8 cellular contexts compared by ENCODE assay signal in the genomic region with DNA sequence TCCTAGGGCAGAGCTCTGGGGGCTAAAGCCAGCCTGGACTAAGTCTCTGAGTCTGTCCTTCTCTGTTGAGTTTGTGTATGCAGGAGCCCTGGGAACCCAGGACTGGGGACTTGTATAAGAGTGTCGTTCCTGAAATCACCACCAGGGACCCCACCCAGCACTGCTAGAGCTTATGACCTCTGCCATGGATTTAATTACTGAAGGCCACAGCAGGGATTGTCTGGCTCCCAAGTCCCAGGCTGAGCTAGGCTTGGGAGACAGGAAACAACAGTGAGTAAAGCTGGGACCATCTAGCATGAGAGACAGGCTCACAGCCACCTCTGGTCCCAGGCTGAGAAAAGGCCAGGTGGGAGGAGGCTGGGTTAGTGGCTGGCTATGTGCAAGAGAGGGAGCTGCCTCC. TPM values are rescaled to one million over a fixed set of nuclear protein-coding genes. Genes with fewer than 3 reads are reported as not detected.
A peak's percentile ranks its signal among the peaks of the same experiment; 100 is the strongest.
DNase-seq lines count a peak whose midpoint lies in the region; ATAC-seq and TF ChIP-seq lines count a peak whose summit lies in the region.

No MANE protein-coding gene starts in this region.

- 0 out of 2 replicates have a peak overlapping the region, but pooled peaks have one; percentile 16 for H3K4me2 ChIP-seq in BLaER1
- no peak overlapping the region for H3K4me2 ChIP-seq in neural cell (ENCODE audit: low read length)

- peak; percentile 61 for ATAC-seq in GM19438 (IDR thresholded peaks at IDR 0.05; ENCODE audit: low read depth, unreplicated experiment)

- no peak overlapping the region for H3K9ac ChIP-seq in BLaER1
- no peak overlapping the region for H3K9ac ChIP-seq in neural cell (ENCODE audit: low read length)

- H3F3A ChIP-seq in neural cell (ENCODE audit: insufficient read depth, low read length, poor library complexity, severe bottlenecking), result no peaks in the 10 kb centered on the region

- H3K4me3 ChIP-seq in BLaER1, result no peak overlapping the region
- no peak overlapping the region for H3K4me3 ChIP-seq in neural cell (ENCODE audit: low read length)

- H3K36me3 ChIP-seq in BLaER1 (no peaks in the 10 kb centered on the region), neural cell (ENCODE audit: insufficient read depth, low read length) (no peaks in the 10 kb centered on the region)

- no peaks in the 10 kb centered on the region for H3K27me3 ChIP-seq in BLaER1
- peaks cover 11% of the 10 kb centered on the region for H3K27me3 ChIP-seq in neural cell (ENCODE audit: insufficient read depth, low read depth, low read length)

- TF ChIP-seq CTCF in neural cell (IDR thresholded peaks at IDR 0.05; ENCODE audit: poor library complexity, severe bottlenecking), result peak; percentile 26

- no peaks in the 10 kb centered on the region for H4K20me1 ChIP-seq in BLaER1
- no peaks in the 10 kb centered on the region for H4K20me1 ChIP-seq in neural cell (ENCODE audit: insufficient read depth)

- TF ChIP-seq EP300 in neural cell (conservative IDR thresholded peaks at IDR 0.05; ENCODE audit: poor library complexity, severe bottlenecking), result no peak

- peak; percentile 44 for DNase-seq in NCI-H345 (lab: John Stamatoyannopoulos, UW)
- peak; percentile 44 for DNase-seq in activated CD8-positive, alpha-beta memory T cell treated with anti-CD3 and anti-CD28 coated beads, Interleukin-2, amount 50 U/mL, for 4 hours
- peak; percentile 17 for DNase-seq in fibroblast of the conjunctiva (ENCODE audit: low read depth)
- DNase-seq in NCI-H446 treated with DMSO at 0.1 percent for 48 hours (lab: John Stamatoyannopoulos, UW), result no peak
- DNase-seq in NCI-H2107 (lab: John Stamatoyannopoulos, UW), result no peak

- peaks cover 26% of the 10 kb centered on the region for H3K4me1 ChIP-seq in BLaER1

- TF ChIP-seq RAD21 in neural cell (conservative IDR thresholded peaks at IDR 0.05), result no peak

- no peak overlapping the region for H3K27ac ChIP-seq in BLaER1
- H3K27ac ChIP-seq in neural cell (ENCODE audit: low read length), result no peak overlapping the region

- H3K79me2 ChIP-seq in neural cell (replicated peaks; ENCODE audit: insufficient read depth, low read length), result no peaks in the 10 kb centered on the region

- no peak overlapping the region for H2AFZ ChIP-seq in neural cell (ENCODE audit: low read depth, low read length)

- H3K9me2 ChIP-seq in neural cell (ENCODE audit: insufficient read depth, low read length), result no peaks in the 10 kb centered on the region

- H3K9me3 ChIP-seq in BLaER1 (no peaks in the 10 kb centered on the region), neural cell (ENCODE audit: low read length) (no peaks in the 10 kb centered on the region)

TF ChIP-seq in neural cell, 6 proteins besides CTCF, POLR2A, EP300 and RAD21:
- TF ChIP-seq MXI1 (conservative IDR thresholded peaks at IDR 0.05; ENCODE audit: poor library complexity, severe bottlenecking) (no peak), POLR2AphosphoS5 (IDR thresholded peaks at IDR 0.05) (no peak), EZH2 (IDR thresholded peaks at IDR 0.05; ENCODE audit: borderline replicate concordance, insufficient read depth, low read length, poor library complexity, severe bottlenecking) (no peak)

RNA-seq across cellular contexts. Expression of a gene that starts 1.4 kb away (rescaled TPM):
- 1.2 and 3.2 TPM in 2 replicates for polyA plus RNA-seq in neural cell
- 2.2 and 2.4 TPM in 2 replicates for polyA minus RNA-seq in neural cell

RNA-seq across cellular contexts. Expression of a gene that starts 33.1 kb away (rescaled TPM):
- not detected in 2 replicates for polyA plus RNA-seq in neural cell
- not detected in 2 replicates for polyA minus RNA-seq in neural cell

Comparison
In these comparisons a context has a peak if more than half of its experiments do, and no peak if none do; other contexts are left out.
1. DNase-seq: peak in NCI-H345 (single experiment), activated CD8-positive, alpha-beta memory T cell treated with anti-CD3 and anti-CD28 coated beads, Interleukin-2, amount 50 U/mL, for 4 hours (single experiment) and fibroblast of the conjunctiva (single experiment); none in NCI-H446 treated with DMSO at 0.1 percent for 48 hours (single experiment) and NCI-H2107 (single experiment).